26 cellular contexts compared by ENCODE assay signal in the genomic region with DNA sequence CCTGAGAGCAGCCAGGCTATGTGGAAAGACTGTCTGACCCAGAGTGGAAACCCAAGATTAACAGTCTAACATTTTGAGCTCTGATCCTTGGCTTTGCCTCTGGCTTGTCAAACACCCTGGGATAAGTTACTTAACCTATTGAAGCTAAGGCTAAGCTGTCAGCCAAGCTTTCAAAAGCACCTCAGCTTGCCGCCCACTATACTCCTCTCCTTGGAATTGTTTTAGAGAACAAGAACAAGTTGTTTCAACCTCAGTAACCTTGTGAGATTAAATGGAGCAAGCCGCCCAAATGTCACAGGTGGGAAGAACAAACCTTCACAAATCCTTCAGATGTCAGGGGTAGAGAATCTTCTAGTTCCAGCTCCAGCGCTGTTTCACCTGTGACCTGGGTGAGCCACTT.
"Had no signal": no experiment of that assay in that cellular context is flagged by ENCODE, and none has a peak within 500 bp of the region (broad histone marks: within the 10 kb centered on the region; RNA-seq: fewer than 3 reads in every experiment).

No MANE protein-coding gene starts in this region.

- H3K27ac ChIP-seq: neutrophil, pancreas, prostate gland, right lobe of liver, sigmoid colon, suprapubic skin, testis, tibial artery, transverse colon, upper lobe of right lung, uterus had no signal

- H3K4me1 ChIP-seq: pancreas, prostate gland, right lobe of liver, suprapubic skin, testis, transverse colon, upper lobe of right lung, uterus had no signal

- H3K4me3 ChIP-seq: pancreas, prostate gland, right lobe of liver, sigmoid colon, suprapubic skin, testis, tibial artery, transverse colon, upper lobe of right lung, uterus had no signal

- H3K9me3 ChIP-seq: neutrophil, pancreas, prostate gland, right lobe of liver, sigmoid colon, suprapubic skin, testis, tibial artery, transverse colon, upper lobe of right lung, uterus had no signal

- H3K36me3 Mint-ChIP-seq: naive thymus-derived CD4-positive, alpha-beta T cell; natural killer cell; stimulated activated effector memory CD8-positive, alpha-beta T cell treated with anti-CD3 and anti-CD28 coated beads, Interleukin-12 subunit alpha, Interleukin-12 subunit beta, amount 100 ng/mL, for 72 hours; stimulated activated naive B cell treated with anti-CD40 and anti-IgM and Interleukin-4, amounts not matched to agents 10 μg/mL and 1 μg/mL and 100 μg/mL, for 72 hours; type B pancreatic cell had no signal

- H3K4me1 Mint-ChIP-seq: naive thymus-derived CD4-positive, alpha-beta T cell; natural killer cell; nephron; stimulated activated effector memory CD8-positive, alpha-beta T cell treated with anti-CD3 and anti-CD28 coated beads, Interleukin-12 subunit alpha, Interleukin-12 subunit beta, amount 100 ng/mL, for 72 hours; stimulated activated naive B cell treated with anti-CD40 and anti-IgM and Interleukin-4, amounts not matched to agents 10 μg/mL and 1 μg/mL and 100 μg/mL, for 72 hours had no signal

- H3K36me3 ChIP-seq: neutrophil, pancreas, prostate gland, right lobe of liver, suprapubic skin, transverse colon, upper lobe of right lung, uterus had no signal

- H3K27ac Mint-ChIP-seq: naive thymus-derived CD4-positive, alpha-beta T cell; natural killer cell; nephron; stimulated activated effector memory CD8-positive, alpha-beta T cell treated with anti-CD3 and anti-CD28 coated beads, Interleukin-12 subunit alpha, Interleukin-12 subunit beta, amount 100 ng/mL, for 72 hours; stimulated activated naive B cell treated with anti-CD40 and anti-IgM and Interleukin-4, amounts not matched to agents 10 μg/mL and 1 μg/mL and 100 μg/mL, for 72 hours; stimulated activated naive CD8-positive, alpha-beta T cell treated with anti-CD3 and anti-CD28 coated beads, Interleukin-15, Interleukin-2, amounts not matched to agents 100 ng/mL and 50 ng/mL, for 24 hours; type B pancreatic cell had no signal

- H3K4me3 Mint-ChIP-seq: naive thymus-derived CD4-positive, alpha-beta T cell; natural killer cell; nephron; stimulated activated effector memory CD8-positive, alpha-beta T cell treated with anti-CD3 and anti-CD28 coated beads, Interleukin-12 subunit alpha, Interleukin-12 subunit beta, amount 100 ng/mL, for 72 hours; stimulated activated naive B cell treated with anti-CD40 and anti-IgM and Interleukin-4, amounts not matched to agents 10 μg/mL and 1 μg/mL and 100 μg/mL, for 72 hours; stimulated activated naive CD8-positive, alpha-beta T cell treated with anti-CD3 and anti-CD28 coated beads, Interleukin-15, Interleukin-2, amounts not matched to agents 100 ng/mL and 50 ng/mL, for 24 hours; type B pancreatic cell had no signal

- H3K9me3 Mint-ChIP-seq: natural killer cell; nephron; stimulated activated effector memory CD8-positive, alpha-beta T cell treated with anti-CD3 and anti-CD28 coated beads, Interleukin-12 subunit alpha, Interleukin-12 subunit beta, amount 100 ng/mL, for 72 hours; stimulated activated naive B cell treated with anti-CD40 and anti-IgM and Interleukin-4, amounts not matched to agents 10 μg/mL and 1 μg/mL and 100 μg/mL, for 72 hours; stimulated activated naive CD8-positive, alpha-beta T cell treated with anti-CD3 and anti-CD28 coated beads, Interleukin-15, Interleukin-2, amounts not matched to agents 100 ng/mL and 50 ng/mL, for 24 hours; type B pancreatic cell had no signal

- DNase-seq: naive thymus-derived CD4-positive, alpha-beta T cell; natural killer cell; pancreas; right cardiac atrium; right lobe of liver; sigmoid colon; small intestine; stimulated activated CD4-positive, alpha-beta T cell treated with anti-CD3 and anti-CD28 coated beads, Interleukin-15, amount 100 ng/mL, for 24 hours; stimulated activated CD4-positive, alpha-beta T cell treated with anti-CD3 and anti-CD28 coated beads, Interleukin-2, amount 100 ng/mL, for 24 hours; stimulated activated CD4-positive, alpha-beta T cell treated with anti-CD3 and anti-CD28 coated beads, Interleukin-2, amount 100 ng/mL, for 48 hours; stimulated activated CD4-positive, alpha-beta T cell treated with anti-CD3 and anti-CD28 coated beads, Interleukin-4, amount 100 ng/mL, for 24 hours; stimulated activated naive B cell treated with anti-CD40 and anti-IgM and Interleukin-4, amounts not matched to agents 10 μg/mL and 1 μg/mL and 100 μg/mL, for 72 hours; stimulated activated naive CD4-positive, alpha-beta T cell treated with Interleukin-2 at 50 U/mL for 16 hours; substantia nigra; testis; tibial artery; transverse colon; upper lobe of right lung; uterus had no signal

- H3K27me3 ChIP-seq: neutrophil, right lobe of liver, sigmoid colon, suprapubic skin, testis, tibial artery, transverse colon, upper lobe of right lung, uterus had no signal
